3 cellular contexts compared by ENCODE assay signal in genomic region chr18:23842305-23842704, GRCh38.
"Had no signal": no experiment of that assay in that cellular context is flagged by ENCODE, and none has a peak within 500 bp of the region (broad histone marks: within the 10 kb centered on the region; RNA-seq: fewer than 3 reads in every experiment).

No MANE protein-coding gene starts in this region.

- H3K4me3 ChIP-seq: GM12878 had no signal

- DNase-seq: GDM1, GF-D8 had no signal
